In genomic region chr14:70714055-70714550, GRCh38 we compare ENCODE assay signal across 8 cellular contexts.
A peak's percentile ranks its signal among the peaks of the same experiment; 100 is the strongest.
DNase-seq lines count a peak whose midpoint lies in the region; ATAC-seq and TF ChIP-seq lines count a peak whose summit lies in the region.

No MANE protein-coding gene starts in this region.

- peak overlapping the region; percentile 0 for H3K4me3 Mint-ChIP-seq in stimulated activated naive B cell treated with anti-CD40 and anti-IgM and Interleukin-4, amounts not matched to agents 10 μg/mL and 1 μg/mL and 100 μg/mL, for 72 hours

- peak; percentile 45 to 48 for ATAC-seq in stimulated activated naive B cell treated with anti-CD40 and anti-IgM and Interleukin-4, amounts not matched to agents 10 μg/mL and 1 μg/mL and 100 μg/mL, for 72 hours (replicated peaks)
- ATAC-seq in GM21515 (IDR thresholded peaks at IDR 0.05; ENCODE audit: unreplicated experiment): no peak

- H3K9me3 Mint-ChIP-seq in stimulated activated naive B cell treated with anti-CD40 and anti-IgM and Interleukin-4, amounts not matched to agents 10 μg/mL and 1 μg/mL and 100 μg/mL, for 72 hours: no peaks in the 10 kb centered on the region

- H3K27me3 Mint-ChIP-seq in stimulated activated naive B cell treated with anti-CD40 and anti-IgM and Interleukin-4, amounts not matched to agents 10 μg/mL and 1 μg/mL and 100 μg/mL, for 72 hours: peaks cover 0 to 6% of the 10 kb centered on the region in 2 donors

- H3K27me3 ChIP-seq in WERI-Rb-1 (ENCODE audit: insufficient read depth, low read depth, severe bottlenecking): no peaks in the 10 kb centered on the region

- DNase-seq in activated gamma-delta T cell treated with Interleukin-2 at 50 U/mL for 16 hours (peak; percentile 54), activated gamma-delta T cell (lab: John Stamatoyannopoulos, UW) (no peak), NCI-H1930 (lab: John Stamatoyannopoulos, UW) (peak; percentile 47 to 55), WERI-Rb-1 (peak; percentile 50), choroid plexus epithelial cell (ENCODE audit: low read depth) (peak; percentile 74), medulla oblongata (ENCODE audit: extremely low spot score) (peak; percentile 65)
- DNase-seq in stimulated activated naive B cell treated with anti-CD40 and anti-IgM and Interleukin-4, amounts not matched to agents 10 μg/mL and 1 μg/mL and 100 μg/mL, for 72 hours: no peak

- H3K27ac Mint-ChIP-seq in stimulated activated naive B cell treated with anti-CD40 and anti-IgM and Interleukin-4, amounts not matched to agents 10 μg/mL and 1 μg/mL and 100 μg/mL, for 72 hours: no peak overlapping the region

- H3K36me3 ChIP-seq in WERI-Rb-1: no peaks in the 10 kb centered on the region

- H3K27ac ChIP-seq in WERI-Rb-1: no peak overlapping the region

- H3K36me3 Mint-ChIP-seq in stimulated activated naive B cell treated with anti-CD40 and anti-IgM and Interleukin-4, amounts not matched to agents 10 μg/mL and 1 μg/mL and 100 μg/mL, for 72 hours: no peaks in the 10 kb centered on the region

- peak; percentile 20; the same call in 1 of the 2 replicates for TF ChIP-seq CTCF in WERI-Rb-1 (IDR thresholded peaks at IDR 0.05; ENCODE audit: low read depth, low read length)
- TF ChIP-seq CTCF in choroid plexus epithelial cell (conservative IDR thresholded peaks at IDR 0.05; ENCODE audit: low read depth, low read length): peak; percentile 59

- H3K9me3 ChIP-seq in WERI-Rb-1 (ENCODE audit: severe bottlenecking): no peaks in the 10 kb centered on the region

- peaks cover 17 to 33% of the 10 kb centered on the region in 2 donors for H3K4me1 Mint-ChIP-seq in stimulated activated naive B cell treated with anti-CD40 and anti-IgM and Interleukin-4, amounts not matched to agents 10 μg/mL and 1 μg/mL and 100 μg/mL, for 72 hours

- no peak overlapping the region for H3K4me3 ChIP-seq in WERI-Rb-1 (ENCODE audit: low read depth, low read length)
- H3K4me3 ChIP-seq in choroid plexus epithelial cell (ENCODE audit: low read depth, low read length): no peak overlapping the region

Comparison
In these comparisons a context has a peak if more than half of its experiments do, and no peak if none do; other contexts are left out.
1. DNase-seq: peak in activated gamma-delta T cell treated with Interleukin-2 at 50 U/mL for 16 hours (single experiment), NCI-H1930 (2 of 2), WERI-Rb-1 (single experiment), choroid plexus epithelial cell (single experiment) and medulla oblongata (single experiment); none in activated gamma-delta T cell (single experiment) and stimulated activated naive B cell treated with anti-CD40 and anti-IgM and Interleukin-4, amounts not matched to agents 10 μg/mL and 1 μg/mL and 100 μg/mL, for 72 hours (single experiment).